Comparison of ENCODE assay signal across 15 cellular contexts in the genomic region with DNA sequence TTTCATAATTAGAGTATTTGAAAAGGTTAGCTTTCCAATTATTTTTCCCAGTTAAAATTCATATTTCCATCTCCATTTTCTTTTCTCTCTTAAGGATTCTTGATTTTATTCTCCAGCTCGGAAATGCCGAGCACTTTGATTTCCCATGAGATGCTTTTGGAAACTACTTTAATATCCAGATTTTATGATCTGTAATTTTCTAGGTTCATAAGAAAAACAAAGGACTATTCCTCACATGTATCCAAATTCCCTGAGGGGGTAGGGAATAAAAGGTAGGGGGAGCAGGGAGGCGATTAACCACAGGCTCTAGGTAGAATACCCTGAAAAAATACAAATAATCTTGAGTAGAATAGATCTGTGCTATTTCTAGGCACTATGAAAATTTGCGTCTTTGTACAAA. TPM values are rescaled to one million over a fixed set of nuclear protein-coding genes. Genes with fewer than 3 reads are reported as not detected.
DNase-seq lines count a peak whose midpoint lies in the region; ATAC-seq, FAIRE-seq and TF ChIP-seq lines count a peak whose summit lies in the region.
"Had no signal": no experiment of that assay in that cellular context is flagged by ENCODE, and none has a peak within 500 bp of the region (broad histone marks: within the 10 kb centered on the region; RNA-seq: fewer than 3 reads in every experiment).

No MANE protein-coding gene starts in this region.

- no peaks in the 10 kb centered on the region for H3K27me3 ChIP-seq in foreskin keratinocyte
- H3K27me3 ChIP-seq in pancreas, result no peaks in the 10 kb centered on the region
- H3K27me3 ChIP-seq: ascending aorta, esophagus muscularis mucosa had no signal

- no peak for FAIRE-seq in pancreas (lab: Jason Lieb, UNC)

- H3K27ac ChIP-seq in SK-N-MC (no peak overlapping the region), foreskin keratinocyte (peak overlapping the region; percentile 83), pancreas (peak overlapping the region; percentile 66 to 93 (median 85))
- H3K27ac ChIP-seq: ascending aorta, HL-60, SJSA1 had no signal

- no peak overlapping the region for H3K9ac ChIP-seq in SK-N-MC (ENCODE audit: insufficient read length)

- intact Hi-C loops in pancreas (cut with DNase I), result loop anchor here in 2 of 3 donors (10.0 kb wide), 1 partner anchor 62 kb away; a partner anchor contains a TSS

- 11 to 19% methylated on average over 4 of the region's 4 CpGs for WGBS in pancreas, 2 donors

- H3K4me1 ChIP-seq in foreskin keratinocyte, result peaks cover 15% of the 10 kb centered on the region
- peaks cover 0 to 27% (median 16%) of the 10 kb centered on the region in 3 donors for H3K4me1 ChIP-seq in pancreas
- H3K4me1 ChIP-seq: ascending aorta, SJSA1 had no signal

- H3K36me3 ChIP-seq in SK-N-MC (ENCODE audit: insufficient read depth, low read length) (no peaks in the 10 kb centered on the region), pancreas (no peaks in the 10 kb centered on the region)
- H3K36me3 ChIP-seq: ascending aorta, esophagus muscularis mucosa, SJSA1 had no signal

- DNase-seq in SK-N-MC (ENCODE audit: low read depth, low spot score) (no peak), foreskin keratinocyte (no peak), pancreas (no peak), DMS53 treated with DMSO at 0.1 percent for 48 hours (lab: John Stamatoyannopoulos, UW; ENCODE audit: unreplicated experiment) (no peak), NCI-H2029 (lab: John Stamatoyannopoulos, UW) (no peak), GM10248 (ENCODE audit: extremely low spot score) (no peak), 8988T (no peak)
- DNase-seq: NCI-H1092, NCI-H69 had no signal

- ATAC-seq in foreskin keratinocyte, result no peak
- ATAC-seq in pancreas, result no peak
- ATAC-seq: activated CD4-positive, CD25-positive, alpha-beta regulatory T cell treated with anti-CD3 and anti-CD28 coated beads, Interleukin-2, amount 50 U/mL, for 24 hours had no signal

- POLR2A ChIA-PET in GM10248 (lab: Yijun Ruan, JAX), result interaction anchor here (1.6 kb wide), 1 partner anchor 79 kb away, joined by 8 read pairs; no protein-coding TSS in a partner anchor

- no peak for TF ChIP-seq CTCF in foreskin keratinocyte (conservative IDR thresholded peaks at IDR 0.05)
- TF ChIP-seq CTCF in pancreas (IDR thresholded peaks at IDR 0.05), result no peak
- TF ChIP-seq CTCF in GM10248 (IDR thresholded peaks at IDR 0.05; ENCODE audit: control extremely low read depth, extremely low read depth, low read depth, missing control alignments), result no peak

- no peaks in the 10 kb centered on the region for H3K9me3 ChIP-seq in SK-N-MC (ENCODE audit: low read depth, low read length)
- no peaks in the 10 kb centered on the region for H3K9me3 ChIP-seq in pancreas
- H3K9me3 ChIP-seq: ascending aorta, esophagus muscularis mucosa, SJSA1 had no signal

- H3K4me3 ChIP-seq in GM08714 (ENCODE audit: low read length) (peak overlapping the region; percentile 63; the same call in 1 of the 2 replicates), SK-N-MC (peak overlapping the region; percentile 76), pancreas (peak overlapping the region; percentile 27 to 52 (median 44))
- H3K4me3 ChIP-seq: SJSA1 had no signal

- CTCF ChIA-PET in GM10248 (lab: Yijun Ruan, JAX), result interaction anchor here (1.0 to 6.1 kb wide), 22 partner anchors 8 to 169 kb away, joined by 3 to 93 read pairs (median 8); a partner anchor contains a TSS

RNA-seq across cellular contexts. Expression of a gene that starts 0.9 kb away (rescaled TPM):
- total RNA-seq in foreskin keratinocyte, result 13.5 and 15.0 TPM in 2 replicates
- polyA plus RNA-seq in foreskin keratinocyte, result 8.5 and 9.7 TPM in 2 replicates
- 10 to 100 TPM in 2 of 6 donors, 1 to 10 TPM in 4; 4.5 to 12.5 (median 6.2) TPM for total RNA-seq in pancreas
- polyA plus RNA-seq in pancreas, result 1 to 10 TPM; 5.9 to 6.2 TPM
